ENCODE assay signal across 18 cellular contexts in genomic region chr12:131865196-131865875, GRCh38. TPM values are rescaled to one million over a fixed set of nuclear protein-coding genes. Genes with fewer than 3 reads are reported as not detected.
DNase-seq lines count a peak whose midpoint lies in the region; ATAC-seq and TF ChIP-seq lines count a peak whose summit lies in the region.
"Had no signal": no experiment of that assay in that cellular context is flagged by ENCODE, and none has a peak within 500 bp of the region (broad histone marks: within the 10 kb centered on the region; RNA-seq: fewer than 3 reads in every experiment).

No MANE protein-coding gene starts in this region.

- TF ChIP-seq POLR2A in IMR-90 (IDR thresholded peaks at IDR 0.05; ENCODE audit: low read depth, low read length) (no peak), stomach (IDR thresholded peaks at IDR 0.05) (no peak)

- BruUV-seq in IMR-90 (replicated peaks; lab: Mats Ljungman, UMichigan), result no TSS peak

- H2AFZ ChIP-seq in IMR-90 (replicated peaks; ENCODE audit: low read length, poor library complexity), result no peak overlapping the region

- CTCF ChIA-PET in IMR-90 (lab: Yijun Ruan, JAX), result interaction anchor here (0.6 kb wide), 1 partner anchor 933 kb away, joined by 3 read pairs; no protein-coding TSS in a partner anchor
- CTCF ChIA-PET in WTC11 (lab: Charles Lee), result interaction anchor here (1.0 kb wide), 1 partner anchor 24 kb away, joined by 4 read pairs; no protein-coding TSS in a partner anchor

- no peak overlapping the region for H3K9ac ChIP-seq in IMR-90 (ENCODE audit: low read depth, low read length)

- no peak overlapping the region for H3K4me2 ChIP-seq in IMR-90 (ENCODE audit: low read depth, low read length)

- in situ Hi-C loops in IMR-90 (cut with MboI; ENCODE audit: low sequenced_read_pairs), result no loop called here

- no peaks in the 10 kb centered on the region for H4K20me1 ChIP-seq in IMR-90 (ENCODE audit: insufficient read depth, low read length)

- H3K4me3 ChIP-seq in IMR-90 (ENCODE audit: insufficient read depth, low read depth, low read length) (no peak overlapping the region), stomach (no peak overlapping the region)
- H3K4me3 ChIP-seq: cardiac muscle cell, Peyer's patch, psoas muscle had no signal

- H2AK5ac ChIP-seq in IMR-90 (ENCODE audit: low read depth, low read length), result no peak overlapping the region

- H3K9me3 ChIP-seq in IMR-90 (ENCODE audit: control insufficient read depth, insufficient read depth, low read length), result no peaks in the 10 kb centered on the region
- no peaks in the 10 kb centered on the region for H3K9me3 ChIP-seq in stomach
- H3K9me3 ChIP-seq: Peyer's patch, psoas muscle had no signal

- H3K27ac ChIP-seq in IMR-90 (ENCODE audit: insufficient read depth, low read length) (no peak overlapping the region), stomach (no peak overlapping the region)
- H3K27ac ChIP-seq: C4-2B, cardiac muscle cell, Peyer's patch, psoas muscle had no signal

- no peak overlapping the region for H2BK120ac ChIP-seq in IMR-90 (ENCODE audit: low read depth, low read length)

- no peak overlapping the region for H2BK20ac ChIP-seq in IMR-90 (ENCODE audit: low read depth, low read length)

- WGBS in IMR-90 (ENCODE audit: extremely low coverage in 2 of 2, insufficient read length in 1 of 2), 2 experiments, result 80% methylated on average over 4 of the region's 20 CpGs; no CpG with 5 or more reads in 1 of the 2 experiments
- WGBS in stomach, 5 donors, result 86 to 91% (median 88%) methylated on average over 20 of the region's 20 CpGs

- TF ChIP-seq EP300 in stomach (IDR thresholded peaks at IDR 0.05), result no peak

- H3K14ac ChIP-seq in IMR-90 (replicated peaks; ENCODE audit: low read depth, low read length), result no peak overlapping the region

- ATAC-seq in IMR-90 (ENCODE audit: low read depth) (no peak), WTC11 (no peak)
- ATAC-seq: left cardiac atrium, psoas muscle had no signal

- no peak for TF ChIP-seq RAD21 in IMR-90 (IDR thresholded peaks at IDR 0.05; ENCODE audit: low read length)

- H3K4me3 Mint-ChIP-seq in WTC11, result no peak overlapping the region

- peak overlapping the region; percentile 74; the same call in 1 of the 2 replicates for H3K27ac Mint-ChIP-seq in WTC11

- no peaks in the 10 kb centered on the region for H3K36me3 ChIP-seq in IMR-90 (ENCODE audit: control insufficient read depth, insufficient read depth, low read length)
- H3K36me3 ChIP-seq in stomach, result no peaks in the 10 kb centered on the region
- H3K36me3 ChIP-seq: cardiac muscle cell, Peyer's patch had no signal

- no peak overlapping the region for H4K8ac ChIP-seq in IMR-90 (ENCODE audit: low read depth in 2 of 2, low read length in 2 of 2)

- DNase-seq in D341Med (ENCODE audit: low spot score), result peak; percentile 21
- DNase-seq in IMR-90, result peak; percentile 30
- DNase-seq in WTC11 (ENCODE audit: low spot score), result no peak
- DNase-seq in myocyte (ENCODE audit: low read depth), result peak; percentile 74
- no peak for DNase-seq in stomach
- no peak for DNase-seq in NCI-H526 treated with DMSO at 0.1 percent for 48 hours (lab: John Stamatoyannopoulos, UW)
- no peak for DNase-seq in HuH-7.5 (ENCODE audit: low spot score)
- no peak for DNase-seq in ureter (ENCODE audit: low spot score)
- DNase-seq: activated gamma-delta T cell treated with Interleukin-2 at 50 U/mL for 16 hours; glutamatergic neuron; left cardiac atrium; NCI-H1048; Peyer's patch; psoas muscle; stimulated activated CD4-positive, alpha-beta T cell treated with anti-CD3 and anti-CD28 coated beads, Interleukin-4, amount 100 ng/mL, for 1 hour; stimulated activated naive CD4-positive, alpha-beta T cell had no signal

- H4K91ac ChIP-seq in IMR-90 (ENCODE audit: insufficient read depth, low read depth, low read length), result no peak overlapping the region

- H3K4ac ChIP-seq in IMR-90 (ENCODE audit: low read depth, low read length), result no peak overlapping the region

- POLR2A ChIA-PET in IMR-90 (lab: Charles Lee; ENCODE audit: unreplicated experiment), result no interaction called here
- POLR2A ChIA-PET in WTC11 (lab: Charles Lee), result no interaction called here

- peaks cover 6% of the 10 kb centered on the region; the same call in 1 of the 2 replicates for H3K27me3 Mint-ChIP-seq in WTC11 (ENCODE audit: low read depth)

- H2AK9ac ChIP-seq in IMR-90 (replicated peaks; ENCODE audit: low read depth, low read length, poor library complexity), result peak overlapping the region; percentile 61

- peaks cover 24% of the 10 kb centered on the region for H3K4me1 Mint-ChIP-seq in WTC11

- H3K27me3 ChIP-seq in IMR-90 (ENCODE audit: control insufficient read depth, insufficient read depth, low read length) (no peaks in the 10 kb centered on the region), stomach (peaks cover 0 to 18% (median 0%) of the 10 kb centered on the region in 3 donors)
- H3K27me3 ChIP-seq: cardiac muscle cell, Peyer's patch had no signal

- H3K4me1 ChIP-seq in IMR-90 (ENCODE audit: control insufficient read depth, insufficient read depth, low read length), result peaks cover 10% of the 10 kb centered on the region
- peaks cover 0 to 13% (median 3%) of the 10 kb centered on the region in 4 donors for H3K4me1 ChIP-seq in stomach
- H3K4me1 ChIP-seq: psoas muscle had no signal

- H3K56ac ChIP-seq in IMR-90 (ENCODE audit: extremely low read depth, insufficient read depth, low read length), result no peak overlapping the region

- H3K9me1 ChIP-seq in IMR-90 (ENCODE audit: insufficient read depth, low read length), result peaks cover 11% of the 10 kb centered on the region

- no peaks in the 10 kb centered on the region for H3K36me3 Mint-ChIP-seq in WTC11

- H3K79me1 ChIP-seq in IMR-90 (ENCODE audit: low read depth in 1 of 2, low read length in 2 of 2), result no peaks in the 10 kb centered on the region

- TF ChIP-seq CTCF in IMR-90 (conservative IDR thresholded peaks at IDR 0.05; ENCODE audit: low read depth, low read length) (no peak), WTC11 (IDR thresholded peaks at IDR 0.05) (no peak), stomach (IDR thresholded peaks at IDR 0.05) (no peak)

- no peak overlapping the region for H2BK15ac ChIP-seq in IMR-90 (ENCODE audit: low read depth, low read length)

- no peak overlapping the region for H3K18ac ChIP-seq in IMR-90 (ENCODE audit: low read depth, low read length)

- dilution Hi-C loops in IMR-90 (cut with HindIII; ENCODE audit: low sequenced_read_pairs, unreplicated experiment), result no loop called here

- no peak overlapping the region for H4K5ac ChIP-seq in IMR-90 (ENCODE audit: low read depth, low read length)

- no peak overlapping the region for H3K23ac ChIP-seq in IMR-90 (ENCODE audit: low read depth, low read length)

- intact Hi-C loops in IMR-90 (cut with micrococcal nuclease), result no loop called here
- intact Hi-C loops in stomach (cut with DNase I; ENCODE audit: low total_unique reads), result no loop called here

- H3K9me3 Mint-ChIP-seq in WTC11, result no peaks in the 10 kb centered on the region

- no peak overlapping the region for H2BK5ac ChIP-seq in IMR-90 (ENCODE audit: low read depth, low read length, poor library complexity, severe bottlenecking)

TF ChIP-seq in IMR-90, 13 proteins besides CTCF, POLR2A, EP300 and RAD21:
- TF ChIP-seq NFE2L2 (IDR thresholded peaks at IDR 0.05; ENCODE audit: low read depth, low read length), result no peak
- TF ChIP-seq SMC3 (IDR thresholded peaks at IDR 0.05; ENCODE audit: low read depth, low read length), result no peak
- TF ChIP-seq MXI1 (IDR thresholded peaks at IDR 0.05; ENCODE audit: borderline replicate concordance, low read depth, low read length), result no peak
- no peak for TF ChIP-seq CHD1 (IDR thresholded peaks at IDR 0.05; ENCODE audit: low read depth, low read length)

TF ChIP-seq in WTC11, 78 proteins besides CTCF, POLR2A, EP300 and RAD21:
- TF ChIP-seq CREM (CRISPR knock-in tag; IDR thresholded peaks at IDR 0.05) (no peak), TEAD1 (CRISPR knock-in tag; IDR thresholded peaks at IDR 0.05) (no peak), ZNF121 (CRISPR knock-in tag; IDR thresholded peaks at IDR 0.05) (no peak), CBFB (CRISPR knock-in tag; IDR thresholded peaks at IDR 0.05; ENCODE audit: low read depth) (no peak), ZNF263 (CRISPR knock-in tag; IDR thresholded peaks at IDR 0.05; ENCODE audit: low read depth) (no peak), ERG (CRISPR knock-in tag; IDR thresholded peaks at IDR 0.05) (no peak), JUN (CRISPR knock-in tag; IDR thresholded peaks at IDR 0.05) (no peak), EMX1 (CRISPR knock-in tag; IDR thresholded peaks at IDR 0.05) (no peak)

RNA-seq across cellular contexts. Expression of gene ULK1, which starts 29.1 kb away (rescaled TPM):
- total RNA-seq in IMR-90 (2012; rRNA removed) (1.8 and 1.9 TPM in 2 replicates), WTC11 (2021) (55.5 to 67.8 TPM (median 62.5 TPM) in 3 replicates), myocyte (11.2 and 21.3 TPM in 2 replicates), stomach (10 to 100 TPM; 14.3 to 45.1 (median 23.3) TPM), ureter (31.8 TPM)
- polyA plus RNA-seq in IMR-90 (2012; rRNA removed) (19.2 and 20.0 TPM in 2 replicates), stomach (10 to 100 TPM; 10.2 to 16.9 (median 15.5) TPM)
- polyA plus RNA-seq in IMR-90 (2012; cell fraction: cytosol; rRNA removed), result 7.8 and 17.2 TPM in 2 replicates
- 80.3 and 166 TPM in 2 replicates for polyA plus RNA-seq in IMR-90 (2012; cell fraction: nucleus; rRNA removed; ENCODE audit: low replicate concordance)
- 51.0 TPM for polyA plus RNA-seq in myocyte (2012)

RNA-seq across cellular contexts. Expression of gene MMP17, which starts 37.1 kb away (rescaled TPM):
- 1.4 and 1.7 TPM in 2 replicates for total RNA-seq in IMR-90 (2012; rRNA removed)
- 11.8 and 15.9 TPM in 2 replicates for polyA plus RNA-seq in IMR-90 (2012; rRNA removed)
- polyA plus RNA-seq in IMR-90 (2012; cell fraction: cytosol; rRNA removed), result 11.7 and 17.3 TPM in 2 replicates
- 14.0 and 49.8 TPM in 2 replicates for polyA plus RNA-seq in IMR-90 (2012; cell fraction: nucleus; rRNA removed; ENCODE audit: low replicate concordance)
- 58.8 to 67.1 TPM (median 62.1 TPM) in 3 replicates for total RNA-seq in WTC11 (2021)
- 15.5 and 40.1 TPM in 2 replicates for total RNA-seq in myocyte
- polyA plus RNA-seq in myocyte (2012), result 12.8 TPM
- 1 to 10 TPM in 3 of 5 donors, not detected in 2; 1.8 to 3.1 (median 2.2) TPM for total RNA-seq in stomach
- 1 to 10 TPM in 2 of 3 donors, under 1 TPM in 1; 0.46 to 2.7 (median 2.0) TPM for polyA plus RNA-seq in stomach
- 2.0 TPM for total RNA-seq in ureter
- total RNA-seq: cardiac muscle cell had no signal

Comparison
In these comparisons a context has a peak if more than half of its experiments do, and no peak if none do; other contexts are left out.
1. DNase-seq: peak in D341Med (single experiment), IMR-90 (single experiment) and myocyte (single experiment); none in WTC11 (single experiment), stomach (single experiment), NCI-H526 treated with DMSO at 0.1 percent for 48 hours (single experiment), HuH-7.5 (single experiment) and ureter (single experiment).